Comparison of ENCODE assay signal across 23 cellular contexts in genomic region chr6:35183281-35183680, GRCh38. TPM values are rescaled to one million over a fixed set of nuclear protein-coding genes. Genes with fewer than 3 reads are reported as not detected.
DNase-seq lines count a peak whose midpoint lies in the region; ATAC-seq and TF ChIP-seq lines count a peak whose summit lies in the region.
"Had no signal": no experiment of that assay in that cellular context is flagged by ENCODE, and none has a peak within 500 bp of the region (broad histone marks: within the 10 kb centered on the region; RNA-seq: fewer than 3 reads in every experiment).

No MANE protein-coding gene starts in this region.

- no peaks in the 10 kb centered on the region for H3K36me3 Mint-ChIP-seq in MCF 10A (ENCODE audit: insufficient read depth, unreplicated experiment)

- intact Hi-C loops in MCF 10A (cut with micrococcal nuclease) (no loop called here), mammary epithelial cell (cut with micrococcal nuclease) (no loop called here), left ventricle myocardium inferior (cut with micrococcal nuclease) (no loop called here)

- H3K27ac ChIP-seq in mammary epithelial cell (ENCODE audit: insufficient read depth, low read depth, low read length) (no peak overlapping the region), RWPE2 (ENCODE audit: poor library complexity, severe bottlenecking) (peak overlapping the region; percentile 9), left ventricle myocardium inferior (replicated peaks) (peak overlapping the region; percentile 76), thoracic aorta (peak overlapping the region; percentile 86 to 88)
- H3K27ac ChIP-seq: 22Rv1, SK-N-MC had no signal

- CTCF ChIA-PET in MCF 10A (lab: Yijun Ruan, JAX) (interaction anchor here (0.6 to 1.7 kb wide), 3 partner anchors 11 to 58 kb away, joined by 3 to 4 read pairs (median 3); no protein-coding TSS in a partner anchor), mammary epithelial cell (lab: Charles Lee; ENCODE audit: low non-redundant PET) (no interaction called here)

- H3K4me2 ChIP-seq in mammary epithelial cell (ENCODE audit: insufficient read depth, low read depth, low read length) = no peak overlapping the region

- H3K27me3 Mint-ChIP-seq in MCF 10A (ENCODE audit: insufficient read depth, unreplicated experiment) = no peaks in the 10 kb centered on the region

- no peaks in the 10 kb centered on the region for H4K20me1 ChIP-seq in mammary epithelial cell (ENCODE audit: insufficient read depth, low read length)

- H3K27ac Mint-ChIP-seq in MCF 10A (ENCODE audit: low read depth, unreplicated experiment) = peak overlapping the region; percentile 24
- H3K27ac Mint-ChIP-seq: CD4-positive, alpha-beta T cell had no signal

- H3K4me3 ChIP-seq in mammary epithelial cell (replicated peaks in 1 of 3; ENCODE audit: insufficient read depth in 1 of 3, low read depth in 2 of 3, low read length in 3 of 3) (no peak overlapping the region), RWPE2 (ENCODE audit: severe bottlenecking) (no peak overlapping the region), left ventricle myocardium inferior (no peak overlapping the region), thoracic aorta (no peak overlapping the region)
- H3K4me3 ChIP-seq: GM12878, SK-N-MC had no signal

- no peaks in the 10 kb centered on the region for H3K9me3 Mint-ChIP-seq in MCF 10A (ENCODE audit: unreplicated experiment)
- H3K9me3 Mint-ChIP-seq: CD4-positive, alpha-beta T cell had no signal

- H3K36me3 ChIP-seq in mammary epithelial cell (ENCODE audit: insufficient read depth, low read length) (no peaks in the 10 kb centered on the region), RWPE2 (ENCODE audit: low read depth) (no peaks in the 10 kb centered on the region), left ventricle myocardium inferior (no peaks in the 10 kb centered on the region), thoracic aorta (no peaks in the 10 kb centered on the region)

- no peak overlapping the region for H3K9ac ChIP-seq in mammary epithelial cell (ENCODE audit: insufficient read depth, low read length)

- DNase-seq in MCF 10A (ENCODE audit: unreplicated experiment) (no peak), mammary epithelial cell (no peak), RWPE2 (ENCODE audit: low spot score) (no peak), left ventricle myocardium inferior (no peak), thoracic aorta (ENCODE audit: low spot score) (no peak), cerebellum (ENCODE audit: low spot score) (no peak)
- DNase-seq in stimulated activated CD4-positive, alpha-beta T cell treated with anti-CD3 and anti-CD28 coated beads, Interleukin-2, amount 100 ng/mL, for 48 hours = no peak
- DNase-seq: Caco-2; CD4-positive, alpha-beta T cell; DMS153; GF-D8; H7; Kasumi-1; MM.1S; NCI-H1092; NCI-H1436 treated with DMSO at 0.1 percent for 48 hours; NCI-H2029; NCI-H345; NCI-H526 had no signal

- POLR2A ChIA-PET in MCF 10A (lab: Yijun Ruan, JAX) = no interaction called here

- H2AFZ ChIP-seq in mammary epithelial cell (ENCODE audit: low read depth, low read length) = no peak overlapping the region

- 100% methylated on average over 2 of the region's 2 CpGs for WGBS in mammary epithelial cell (ENCODE audit: low coverage, missing lambda C conversion rate)

- no TSS peak for BruUV-seq in MCF 10A (replicated peaks; lab: Mats Ljungman, UMichigan)
- BruUV-seq in mammary epithelial cell (replicated peaks; lab: Mats Ljungman, UMichigan) = no TSS peak

- H3K79me2 ChIP-seq in mammary epithelial cell (ENCODE audit: insufficient read depth, low read length) = no peaks in the 10 kb centered on the region

- in situ Hi-C loops in mammary epithelial cell (cut with MboI; ENCODE audit: low sequenced_read_pairs in 2 of 2) = no loop called here

- H3K27me3 ChIP-seq in mammary epithelial cell (ENCODE audit: insufficient read depth, low read length) (no peaks in the 10 kb centered on the region), RWPE2 (ENCODE audit: insufficient read depth, poor library complexity, severe bottlenecking) (no peaks in the 10 kb centered on the region), left ventricle myocardium inferior (ENCODE audit: low read depth) (peaks cover 9% of the 10 kb centered on the region), thoracic aorta (replicated peaks; ENCODE audit: insufficient read depth) (no peaks in the 10 kb centered on the region)

- dilution Hi-C loops in mammary epithelial cell (cut with HindIII; ENCODE audit: low sequenced_read_pairs) = no loop called here

- H3K4me1 Mint-ChIP-seq in MCF 10A (ENCODE audit: insufficient read depth, unreplicated experiment) = peaks cover 47% of the 10 kb centered on the region

- peaks cover 17% of the 10 kb centered on the region for H3K4me1 ChIP-seq in mammary epithelial cell (ENCODE audit: insufficient read depth, low read length)
- H3K4me1 ChIP-seq in RWPE2 (ENCODE audit: insufficient read depth, poor library complexity, severe bottlenecking) = peaks cover 27% of the 10 kb centered on the region
- H3K4me1 ChIP-seq in left ventricle myocardium inferior = peaks cover 65% of the 10 kb centered on the region
- peaks cover 43 to 73% of the 10 kb centered on the region in 2 donors for H3K4me1 ChIP-seq in thoracic aorta (ENCODE audit: control insufficient read depth in 1 of 2, low read depth in 2 of 2)

- TF ChIP-seq CTCF in MCF 10A (IDR thresholded peaks at IDR 0.05; ENCODE audit: unreplicated experiment) (no peak), mammary epithelial cell (conservative IDR thresholded peaks at IDR 0.05 in 1 of 2, IDR thresholded peaks at IDR 0.05 in 1 of 2; ENCODE audit: extremely low read depth in 1 of 2, insufficient read depth in 1 of 2, low read depth in 1 of 2, low read length in 2 of 2) (no peak), RWPE2 (IDR thresholded peaks at IDR 0.05; ENCODE audit: poor library complexity, severe bottlenecking) (no peak), left ventricle myocardium inferior (IDR thresholded peaks at IDR 0.05; ENCODE audit: borderline replicate concordance) (no peak), thoracic aorta (IDR thresholded peaks at IDR 0.05) (no peak)

- no peak for ATAC-seq in RWPE2 (ENCODE audit: low read depth)
- no peak for ATAC-seq in thoracic aorta (ENCODE audit: insufficient number of reproducible peaks, low FRiP score, low read depth)
- ATAC-seq in HG02981 (IDR thresholded peaks at IDR 0.05; ENCODE audit: unreplicated experiment) = no peak
- ATAC-seq: GM12878 had no signal

- H3K9me3 ChIP-seq in mammary epithelial cell (replicated peaks; ENCODE audit: insufficient read depth, low read length) (no peaks in the 10 kb centered on the region), RWPE2 (ENCODE audit: severe bottlenecking) (no peaks in the 10 kb centered on the region), left ventricle myocardium inferior (replicated peaks) (no peaks in the 10 kb centered on the region), thoracic aorta (no peaks in the 10 kb centered on the region)
- H3K9me3 ChIP-seq: Caco-2 had no signal

- no peak overlapping the region for H3K4me3 Mint-ChIP-seq in MCF 10A (ENCODE audit: unreplicated experiment)
- H3K4me3 Mint-ChIP-seq: CD4-positive, alpha-beta T cell had no signal

RNA-seq across cellular contexts. Expression of gene SCUBE3, which starts 30.5 kb away (rescaled TPM):
- total RNA-seq in MCF 10A (2022) (not detected in 2 replicates), mammary epithelial cell (under 1 TPM; under 0.01 to 0.19 TPM), left ventricle myocardium inferior (8.8 TPM), thoracic aorta (100 to 1,000 TPM in 1 of 2 donors, 10 to 100 TPM in 1; 75.6 to 101 TPM), cerebellum (2.5 TPM)
- 0.06 TPM for polyA plus RNA-seq in mammary epithelial cell
- polyA minus RNA-seq in mammary epithelial cell = not detected
- total RNA-seq: CD4-positive, alpha-beta T cell had no signal

RNA-seq across cellular contexts. Expression of gene TCP11, which starts 42.1 kb away (rescaled TPM):
- not detected in 2 replicates for total RNA-seq in MCF 10A (2022)
- total RNA-seq in mammary epithelial cell = not detected
- polyA plus RNA-seq in mammary epithelial cell = not detected
- not detected for polyA minus RNA-seq in mammary epithelial cell
- not detected for total RNA-seq in left ventricle myocardium inferior
- not detected for total RNA-seq in thoracic aorta
- not detected for total RNA-seq in cerebellum
- total RNA-seq: Caco-2; CD4-positive, alpha-beta T cell; GM12878 had no signal
- polyA plus RNA-seq: GM12878 had no signal
